ENCODE assay signal across 34 cellular contexts in genomic region chr5:3149899-3150298, GRCh38.
"Had no signal": no experiment of that assay in that cellular context is flagged by ENCODE, and none has a peak within 500 bp of the region (broad histone marks: within the 10 kb centered on the region; RNA-seq: fewer than 3 reads in every experiment).

No MANE protein-coding gene starts in this region.

- DNase-seq: Karpas-422, Kasumi-1, MG63, MM.1S, MV-4-11, NCI-H1048, NCI-H1092, NCI-H1092 treated with DMSO at 0.1 percent for 48 hours, NCI-H1105, NCI-H1105 treated with DMSO at 0.1 percent for 48 hours, NCI-H1417, NCI-H1417 treated with DMSO at 0.1 percent for 48 hours, NCI-H1436, NCI-H1436 treated with DMSO at 0.1 percent for 48 hours, NCI-H146, NCI-H1694, NCI-H1694 treated with DMSO at 0.1 percent for 48 hours, NCI-H187, NCI-H187 treated with DMSO at 0.1 percent for 48 hours, NCI-H1930, NCI-H2029, NCI-H2029 treated with DMSO at 0.1 percent for 48 hours, NCI-H2081, NCI-H2081 treated with DMSO at 0.1 percent for 48 hours, NCI-H2107, NCI-H2171, NCI-H2171 treated with DMSO at 0.1 percent for 48 hours, NCI-H2227 treated with DMSO at 0.1 percent for 48 hours, NCI-H226, NCI-H345, NCI-H446, NCI-H446 treated with DMSO at 0.1 percent for 48 hours, NCI-H510A had no signal

- H3K36me3 ChIP-seq: MG63 had no signal

- H3K9me3 ChIP-seq: MG63 had no signal

- H3K4me2 ChIP-seq: KMS-11 had no signal

- H3K4me3 ChIP-seq: MG63 had no signal

- H3K9ac ChIP-seq: KMS-11 had no signal

- H3K27ac ChIP-seq: KMS-11 had no signal
